In genomic region chr1:40978886-40979240, GRCh38 we compare ENCODE assay signal across 1 cellular context.
A peak's percentile ranks its signal among the peaks of the same experiment; 100 is the strongest.
TF ChIP-seq lines count a peak whose summit lies in the region.

No MANE protein-coding gene starts in this region.

TF ChIP-seq in H1, 55 proteins besides CTCF, POLR2A, EP300 and RAD21 (continued from another document):
- TF ChIP-seq E2F6 (IDR thresholded peaks at IDR 0.05) (peak; percentile 67), HDAC2 (IDR thresholded peaks at IDR 0.05; ENCODE audit: borderline replicate concordance in 1 of 2, low read depth in 2 of 2, low read length in 2 of 2) (0 out of 4 replicates have a peak, but pooled peaks of 1 of the 2 experiments have one; percentile 30), ZNF274 (IDR thresholded peaks at IDR 0.05; ENCODE audit: borderline replicate concordance, extremely low read depth, low read length) (no peak), KDM5A (IDR thresholded peaks at IDR 0.05; ENCODE audit: low read length) (no peak), CHD7 (IDR thresholded peaks at IDR 0.05; ENCODE audit: insufficient replicate concordance, low read length) (no peak), JUND (IDR thresholded peaks at IDR 0.05; ENCODE audit: low read length) (no peak), NRF1 (IDR thresholded peaks at IDR 0.05; ENCODE audit: low read depth, low read length) (no peak), GABPA (IDR thresholded peaks at IDR 0.05; ENCODE audit: borderline replicate concordance, insufficient read depth, low read length) (0 out of 2 replicates have a peak, but pooled peaks have one; percentile 26)
TF ChIP-seq in H1: peak in this region for 5.
